ENCODE assay signal across 1 cellular context in genomic region chr1:6127587-6128163, GRCh38.
TF ChIP-seq lines count a peak whose summit lies in the region.

No MANE protein-coding gene starts in this region.

TF ChIP-seq in K562, 482 proteins besides CTCF, POLR2A, EP300 and RAD21 (continued from another document and continues in another):
- TF ChIP-seq CEBPZ (IDR thresholded peaks at IDR 0.05; ENCODE audit: borderline replicate concordance, low read depth, low read length) (no peak), RREB1 (CRISPR knock-in tag; IDR thresholded peaks at IDR 0.05) (no peak), ETV6 (IDR thresholded peaks at IDR 0.05; ENCODE audit: borderline replicate concordance in 1 of 2, low read depth in 2 of 2, low read length in 1 of 2) (no peak), ETV6 (CRISPR knock-in tag; IDR thresholded peaks at IDR 0.05; ENCODE audit: borderline replicate concordance) (peak; percentile 89), THAP7 (CRISPR knock-in tag; IDR thresholded peaks at IDR 0.05) (no peak), ZNF586 (CRISPR knock-in tag; conservative IDR thresholded peaks at IDR 0.05) (no peak), CBX5 (IDR thresholded peaks at IDR 0.05; ENCODE audit: borderline replicate concordance, low read depth) (no peak), ZNF780A (CRISPR knock-in tag; IDR thresholded peaks at IDR 0.05) (no peak), FOXM1 (IDR thresholded peaks at IDR 0.05; ENCODE audit: low read depth) (no peak), FOXM1 (CRISPR knock-in tag; IDR thresholded peaks at IDR 0.05; ENCODE audit: low read depth) (no peak), HBP1 (CRISPR knock-in tag; IDR thresholded peaks at IDR 0.05) (no peak), ZBTB5 (IDR thresholded peaks at IDR 0.05) (no peak), TAF7 (tag; IDR thresholded peaks at IDR 0.05) (no peak), NR2F6 (CRISPR knock-in tag; IDR thresholded peaks at IDR 0.05) (no peak), TRIM28 (IDR thresholded peaks at IDR 0.05) (no peak), JUND (IDR thresholded peaks at IDR 0.05; ENCODE audit: borderline replicate concordance, low read depth, low read length) (no peak), JUND (tag; IDR thresholded peaks at IDR 0.05; ENCODE audit: borderline replicate concordance, low read depth, low read length) (no peak), ZNF695 (CRISPR knock-in tag; IDR thresholded peaks at IDR 0.05) (no peak), ZNF583 (CRISPR knock-in tag; IDR thresholded peaks at IDR 0.05) (no peak), RNF219 (CRISPR knock-in tag; IDR thresholded peaks at IDR 0.05) (no peak), FOXJ3 (CRISPR knock-in tag; IDR thresholded peaks at IDR 0.05) (no peak), CREB5 (CRISPR knock-in tag; IDR thresholded peaks at IDR 0.05) (no peak), ZNF408 (CRISPR knock-in tag; IDR thresholded peaks at IDR 0.05; ENCODE audit: low read depth) (no peak), HMG20B (CRISPR knock-in tag; IDR thresholded peaks at IDR 0.05) (no peak), ZNF12 (CRISPR knock-in tag; IDR thresholded peaks at IDR 0.05) (no peak), HOMEZ (CRISPR knock-in tag; IDR thresholded peaks at IDR 0.05) (no peak), CHD4 (IDR thresholded peaks at IDR 0.05; ENCODE audit: insufficient read depth, insufficient replicate concordance, low read depth, low read length, poor library complexity, severe bottlenecking) (no peak), ZNF23 (CRISPR knock-in tag; IDR thresholded peaks at IDR 0.05) (no peak), SRSF7 (optimal IDR thresholded peaks at IDR 0.05; ENCODE audit: low read depth, low read length) (no peak), SAP30 (IDR thresholded peaks at IDR 0.05; ENCODE audit: borderline replicate concordance, insufficient read depth, low read depth, low read length, poor library complexity, severe bottlenecking) (no peak), PHTF2 (CRISPR knock-in tag; IDR thresholded peaks at IDR 0.05) (no peak), GATAD2B (IDR thresholded peaks at IDR 0.05; ENCODE audit: borderline replicate concordance) (no peak), GTF2E2 (tag; IDR thresholded peaks at IDR 0.05) (no peak), HDAC8 (tag; IDR thresholded peaks at IDR 0.05) (no peak), DMBX1 (CRISPR knock-in tag; IDR thresholded peaks at IDR 0.05; ENCODE audit: borderline replicate concordance) (no peak), NFXL1 (CRISPR knock-in tag; IDR thresholded peaks at IDR 0.05) (no peak), IFI16 (CRISPR knock-in tag; IDR thresholded peaks at IDR 0.05) (no peak), ZNF384 (IDR thresholded peaks at IDR 0.05; ENCODE audit: low read depth, low read length) (no peak), ZC3H4 (CRISPR knock-in tag; IDR thresholded peaks at IDR 0.05; ENCODE audit: borderline replicate concordance) (no peak), L3MBTL2 (IDR thresholded peaks at IDR 0.05) (peak; percentile 92), POLR2G (IDR thresholded peaks at IDR 0.05; ENCODE audit: low read depth, low read length) (0 out of 2 replicates have a peak, but pooled peaks have one; percentile 31)
